22 cellular contexts compared by ENCODE assay signal in genomic region chr2:62036761-62037250, GRCh38.
DNase-seq lines count a peak whose midpoint lies in the region; ATAC-seq and TF ChIP-seq lines count a peak whose summit lies in the region.
"Had no signal": no experiment of that assay in that cellular context is flagged by ENCODE, and none has a peak within 500 bp of the region (broad histone marks: within the 10 kb centered on the region; RNA-seq: fewer than 3 reads in every experiment).

No MANE protein-coding gene starts in this region.

- DNase-seq in NCI-H1417 (lab: John Stamatoyannopoulos, UW) (peak in 2 of 3 experiments; percentile 11 to 36), NCI-H1417 treated with DMSO at 0.1 percent for 48 hours (lab: John Stamatoyannopoulos, UW) (no peak), NCI-H345 treated with DMSO at 0.1 percent for 48 hours (lab: John Stamatoyannopoulos, UW; ENCODE audit: unreplicated experiment) (peak; percentile 7), neural crest cell (ENCODE audit: low read depth, low spot score) (no peak), foreskin keratinocyte (no peak)
- DNase-seq: 8988T; ACHN; BE2C; DMS153; HFFc6; KBM-7; NCI-H1048; NCI-H1436; NCI-H187 treated with DMSO at 0.1 percent for 48 hours; NK-92 treated with Interleukin-12 subunit alpha and Interleukin-12 subunit beta, amount 100 ng/mL, for 24 hours; PC-3 had no signal

- H3K4me1 Mint-ChIP-seq in neural crest cell = no peaks in the 10 kb centered on the region

- TF ChIP-seq POLR2A in gastroesophageal sphincter (IDR thresholded peaks at IDR 0.05) = no peak

- no peaks in the 10 kb centered on the region for H3K36me3 Mint-ChIP-seq in neural crest cell (ENCODE audit: low read depth)

- 89 to 100% methylated on average over 1 of the region's 2 CpGs for WGBS in gastroesophageal sphincter (ENCODE audit: low coverage in 1 of 2), 2 donors

- no peak for TF ChIP-seq EP300 in gastroesophageal sphincter (IDR thresholded peaks at IDR 0.05)

- H3K4me3 ChIP-seq in HEK293 (ENCODE audit: low read depth, low read length) (no peak overlapping the region), gastroesophageal sphincter (no peak overlapping the region)
- H3K4me3 ChIP-seq: GM12878, SJSA1 had no signal

- no peaks in the 10 kb centered on the region for H3K27me3 Mint-ChIP-seq in neural crest cell (ENCODE audit: low read depth)

- TF ChIP-seq CTCF in HEK293 (tag by site-specific recombination; IDR thresholded peaks at IDR 0.05) = no peak
- TF ChIP-seq CTCF in neural crest cell (conservative IDR thresholded peaks at IDR 0.05) = no peak
- no peak for TF ChIP-seq CTCF in foreskin keratinocyte (conservative IDR thresholded peaks at IDR 0.05)
- no peak for TF ChIP-seq CTCF in gastroesophageal sphincter (IDR thresholded peaks at IDR 0.05)

- POLR2A ChIA-PET in HEK293 (lab: Yijun Ruan, JAX) = no interaction called here

- no peaks in the 10 kb centered on the region for H3K36me3 ChIP-seq in HEK293 (ENCODE audit: control insufficient read depth in 2 of 2, insufficient read depth in 1 of 2, low read length in 2 of 2)
- H3K36me3 ChIP-seq in gastroesophageal sphincter = no peaks in the 10 kb centered on the region
- H3K36me3 ChIP-seq: BE2C, SJSA1 had no signal

- no peak overlapping the region for H3K27ac ChIP-seq in HEK293 (ENCODE audit: extremely low read depth, low read depth, low read length)
- H3K27ac ChIP-seq in foreskin keratinocyte = no peak overlapping the region
- no peak overlapping the region for H3K27ac ChIP-seq in gastroesophageal sphincter
- H3K27ac ChIP-seq: SJSA1 had no signal

- H3K4me1 ChIP-seq in HEK293 (ENCODE audit: control insufficient read depth, insufficient read depth, low read length) = peaks cover 8% of the 10 kb centered on the region; the same call in 1 of the 2 replicates
- H3K4me1 ChIP-seq in foreskin keratinocyte = peaks cover 15% of the 10 kb centered on the region
- no peaks in the 10 kb centered on the region for H3K4me1 ChIP-seq in gastroesophageal sphincter
- H3K4me1 ChIP-seq: BE2C, SJSA1 had no signal

- no peak for ATAC-seq in GM18861 (IDR thresholded peaks at IDR 0.05; ENCODE audit: unreplicated experiment)
- no peak for ATAC-seq in foreskin keratinocyte
- no peak for ATAC-seq in gastroesophageal sphincter
- ATAC-seq: GM12878, PC-3, Right ventricle myocardium inferior had no signal

- peaks cover 3% of the 10 kb centered on the region for H3K9me3 Mint-ChIP-seq in neural crest cell

- no peak overlapping the region for H3K4me3 Mint-ChIP-seq in neural crest cell
- H3K4me3 Mint-ChIP-seq: HFFc6 had no signal

- H3K27me3 ChIP-seq in foreskin keratinocyte (no peaks in the 10 kb centered on the region), gastroesophageal sphincter (no peaks in the 10 kb centered on the region)
- H3K27me3 ChIP-seq: BE2C, SJSA1 had no signal

- peak overlapping the region; percentile 57 for H3K27ac Mint-ChIP-seq in neural crest cell (ENCODE audit: unreplicated experiment)
- H3K27ac Mint-ChIP-seq: HFFc6 had no signal

- H3K9me3 ChIP-seq in HEK293 (ENCODE audit: control insufficient read depth, insufficient read depth, low read depth, low read length) (no peaks in the 10 kb centered on the region), gastroesophageal sphincter (no peaks in the 10 kb centered on the region)
- H3K9me3 ChIP-seq: BE2C, SJSA1 had no signal

- CTCF ChIA-PET in HEK293 (lab: Yijun Ruan, JAX) = no interaction called here

TF ChIP-seq in HEK293, 187 proteins besides CTCF, POLR2A, EP300 and RAD21:
- peak; percentile 91 for TF ChIP-seq PRDM6 (tag by site-specific recombination; IDR thresholded peaks at IDR 0.05)
- no peak for TF ChIP-seq ZNF777 (tag by site-specific recombination; IDR thresholded peaks at IDR 0.05; ENCODE audit: borderline replicate concordance)
- 0 out of 2 replicates have a peak, but pooled peaks have one; percentile 18 for TF ChIP-seq BCL6B (tag by site-specific recombination; IDR thresholded peaks at IDR 0.05)
- peak; percentile 40; the same call in 1 of the 2 replicates for TF ChIP-seq FEZF1 (tag by site-specific recombination; IDR thresholded peaks at IDR 0.05)
TF ChIP-seq in HEK293: peak in this region for 3.

Comparison
In these comparisons a context has a peak if more than half of its experiments do, and no peak if none do; other contexts are left out.
1. DNase-seq: peak in NCI-H1417 (2 of 3) and NCI-H345 treated with DMSO at 0.1 percent for 48 hours (single experiment); none in NCI-H1417 treated with DMSO at 0.1 percent for 48 hours (single experiment), neural crest cell (single experiment) and foreskin keratinocyte (0 of 2).